Comparison of ENCODE assay signal across 21 cellular contexts in genomic region chr21:43345046-43345745, GRCh38.
DNase-seq lines count a peak whose midpoint lies in the region; ATAC-seq and TF ChIP-seq lines count a peak whose summit lies in the region.
"Had no signal": no experiment of that assay in that cellular context is flagged by ENCODE, and none has a peak within 500 bp of the region (broad histone marks: within the 10 kb centered on the region; RNA-seq: fewer than 3 reads in every experiment).

No MANE protein-coding gene starts in this region.

- TF ChIP-seq CTCF in C4-2B (conservative IDR thresholded peaks at IDR 0.05) (no peak), WTC11 (IDR thresholded peaks at IDR 0.05) (no peak), suprapubic skin (IDR thresholded peaks at IDR 0.05) (no peak), PC-9 (conservative IDR thresholded peaks at IDR 0.05) (no peak)

- no peaks in the 10 kb centered on the region for H3K9me2 ChIP-seq in PC-9 (ENCODE audit: insufficient read depth)

- no TSS peak for BruUV-seq in PC-9 (replicated peaks; lab: Mats Ljungman, UMichigan)

- intact Hi-C loops in PC-9 (cut with micrococcal nuclease; ENCODE audit: unreplicated experiment): no loop called here

- H3K4me1 ChIP-seq in mucosa of stomach (ENCODE audit: control insufficient read depth, insufficient read depth, low read length) (peaks cover 55% of the 10 kb centered on the region), suprapubic skin (peaks cover 54% of the 10 kb centered on the region), PC-9 (replicated peaks; ENCODE audit: insufficient read depth) (peaks cover 32% of the 10 kb centered on the region)
- H3K4me1 ChIP-seq: neural progenitor cell had no signal

- CTCF ChIA-PET in WTC11 (lab: Charles Lee): interaction anchor here (0.8 kb wide), 1 partner anchor 13 kb away, joined by 3 read pairs; no protein-coding TSS in a partner anchor
- CTCF ChIA-PET in PC-9 (lab: Charles Lee): no interaction called here

- no peak for TF ChIP-seq POLR2A in suprapubic skin (IDR thresholded peaks at IDR 0.05)

- 100% methylated on average over 1 of the region's 31 CpGs for WGBS in suprapubic skin

- peak overlapping the region; percentile 24 for H3K27ac Mint-ChIP-seq in WTC11
- H3K27ac Mint-ChIP-seq: CD4-positive, CD25-positive, alpha-beta regulatory T cell; GM23338; T-helper 2 cell treated with Interferon-gamma antibody and Interleukin-4, amounts not matched to agents 5 μg/mL and 100 μg/mL, for 36 hours had no signal

- H3K4me1 Mint-ChIP-seq in WTC11: no peaks in the 10 kb centered on the region
- H3K4me1 Mint-ChIP-seq: CD4-positive, CD25-positive, alpha-beta regulatory T cell had no signal

- DNase-seq in WTC11 (ENCODE audit: low spot score) (no peak), suprapubic skin (ENCODE audit: low spot score in 2 of 2) (no peak), PC-9 (no peak), glomerular visceral epithelial cell (ENCODE audit: extremely low spot score) (no peak)
- DNase-seq: activated T-cell treated with anti-CD3 and anti-CD28 coated beads, Interleukin-2, amount 50 U/mL, for 4 hours; dorsolateral prefrontal cortex; left ventricle myocardium superior; NCI-H446 treated with DMSO at 0.1 percent for 48 hours; NCI-H82; psoas muscle; SHP77 treated with DMSO at 0.1 percent for 48 hours had no signal

- no peak overlapping the region for H3K4me3 Mint-ChIP-seq in WTC11
- H3K4me3 Mint-ChIP-seq: activated T-cell treated with anti-CD3 and anti-CD28 coated beads, Interleukin-2, amount 50 U/mL, for 4 hours; CD4-positive, CD25-positive, alpha-beta regulatory T cell; GM23338; neural progenitor cell; T-helper 2 cell treated with Interferon-gamma antibody and Interleukin-4, amounts not matched to agents 5 μg/mL and 100 μg/mL, for 36 hours had no signal

- H3K79me2 ChIP-seq in PC-9 (ENCODE audit: low read depth): no peaks in the 10 kb centered on the region

- POLR2A ChIA-PET in WTC11 (lab: Charles Lee) (no interaction called here), PC-9 (lab: Charles Lee; ENCODE audit: unreplicated experiment) (no interaction called here)

- peaks cover 12% of the 10 kb centered on the region; the same call in 1 of the 2 replicates for H3F3A ChIP-seq in PC-9 (ENCODE audit: insufficient read depth, low read depth)

- H3K27ac ChIP-seq in C4-2B (peak overlapping the region; percentile 84), suprapubic skin (peak overlapping the region; percentile 67), PC-9 (no peak overlapping the region)
- H3K27ac ChIP-seq: dorsolateral prefrontal cortex, HL-60, neural progenitor cell, psoas muscle had no signal

- no peak overlapping the region for H2AFZ ChIP-seq in PC-9
- H2AFZ ChIP-seq: GM23338, neural progenitor cell had no signal

- H3K36me3 ChIP-seq in mucosa of stomach (ENCODE audit: control insufficient read depth, insufficient read depth, low read length): no peaks in the 10 kb centered on the region
- no peaks in the 10 kb centered on the region for H3K36me3 ChIP-seq in suprapubic skin
- H3K36me3 ChIP-seq in PC-9 (ENCODE audit: low read depth): no peaks in the 10 kb centered on the region
- H3K36me3 ChIP-seq: neural progenitor cell, thyroid gland had no signal

- H4K20me1 ChIP-seq in PC-9 (ENCODE audit: insufficient read depth): no peaks in the 10 kb centered on the region

- H3K36me3 Mint-ChIP-seq in WTC11: no peaks in the 10 kb centered on the region
- H3K36me3 Mint-ChIP-seq: CD4-positive, CD25-positive, alpha-beta regulatory T cell; neural progenitor cell had no signal

- no peaks in the 10 kb centered on the region for H3K27me3 ChIP-seq in mucosa of stomach (ENCODE audit: control insufficient read depth, insufficient read depth, low read length)
- H3K27me3 ChIP-seq in suprapubic skin: no peaks in the 10 kb centered on the region
- no peaks in the 10 kb centered on the region for H3K27me3 ChIP-seq in PC-9 (ENCODE audit: insufficient read depth, low read depth)
- H3K27me3 ChIP-seq: dorsolateral prefrontal cortex, neural progenitor cell, thyroid gland had no signal

- peak overlapping the region; percentile 58 for H3K9ac ChIP-seq in mucosa of stomach (ENCODE audit: low read length)
- H3K9ac ChIP-seq: neural progenitor cell had no signal

- no peak overlapping the region for H3K4me2 ChIP-seq in PC-9
- H3K4me2 ChIP-seq: GM23338, neural progenitor cell had no signal

- no peaks in the 10 kb centered on the region for H3K27me3 Mint-ChIP-seq in WTC11 (ENCODE audit: low read depth)
- H3K27me3 Mint-ChIP-seq: CD4-positive, CD25-positive, alpha-beta regulatory T cell had no signal

- H3K4me3 ChIP-seq in mucosa of stomach (ENCODE audit: low read length): no peak overlapping the region
- H3K4me3 ChIP-seq in suprapubic skin: no peak overlapping the region
- no peak overlapping the region for H3K4me3 ChIP-seq in PC-9
- H3K4me3 ChIP-seq: dorsolateral prefrontal cortex, GM23338, neural progenitor cell, psoas muscle, thyroid gland had no signal

- H3K9me3 Mint-ChIP-seq in WTC11: no peaks in the 10 kb centered on the region
- H3K9me3 Mint-ChIP-seq: activated T-cell treated with anti-CD3 and anti-CD28 coated beads, Interleukin-2, amount 50 U/mL, for 4 hours; CD4-positive, CD25-positive, alpha-beta regulatory T cell; GM23338; neural progenitor cell; T-helper 2 cell treated with Interferon-gamma antibody and Interleukin-4, amounts not matched to agents 5 μg/mL and 100 μg/mL, for 36 hours had no signal

- ATAC-seq in WTC11 (no peak), HG03139 (IDR thresholded peaks at IDR 0.05; ENCODE audit: unreplicated experiment) (no peak), GM18502 (IDR thresholded peaks at IDR 0.05; ENCODE audit: poor library complexity, unreplicated experiment) (no peak)
- ATAC-seq: GM23338, left ventricle myocardium superior, psoas muscle had no signal

- TF ChIP-seq EP300 in suprapubic skin (IDR thresholded peaks at IDR 0.05): no peak

- H3K9me3 ChIP-seq in mucosa of stomach (ENCODE audit: control insufficient read depth, low read length) (no peaks in the 10 kb centered on the region), suprapubic skin (no peaks in the 10 kb centered on the region), PC-9 (ENCODE audit: insufficient read depth, low read depth) (no peaks in the 10 kb centered on the region)
- H3K9me3 ChIP-seq: psoas muscle, thyroid gland had no signal

TF ChIP-seq in WTC11, 78 proteins besides CTCF, POLR2A, EP300 and RAD21:
- TF ChIP-seq NR3C1 (CRISPR knock-in tag; conservative IDR thresholded peaks at IDR 0.05; ENCODE audit: low read depth): no peak
- no peak for TF ChIP-seq NFATC4 (CRISPR knock-in tag; IDR thresholded peaks at IDR 0.05)
- no peak for TF ChIP-seq ZBTB21 (CRISPR knock-in tag; IDR thresholded peaks at IDR 0.05; ENCODE audit: borderline replicate concordance)
- TF ChIP-seq ELF4 (CRISPR knock-in tag; IDR thresholded peaks at IDR 0.05; ENCODE audit: low read depth): no peak
- no peak for TF ChIP-seq PRDM15 (CRISPR knock-in tag; IDR thresholded peaks at IDR 0.05)
- TF ChIP-seq ZNF121 (CRISPR knock-in tag; IDR thresholded peaks at IDR 0.05): no peak
- TF ChIP-seq CDX4 (CRISPR knock-in tag; IDR thresholded peaks at IDR 0.05; ENCODE audit: borderline replicate concordance): no peak
- TF ChIP-seq JUN (CRISPR knock-in tag; IDR thresholded peaks at IDR 0.05): no peak
- TF ChIP-seq NR1H2 (CRISPR knock-in tag; IDR thresholded peaks at IDR 0.05): no peak
- no peak for TF ChIP-seq IRF2 (CRISPR knock-in tag; IDR thresholded peaks at IDR 0.05; ENCODE audit: borderline replicate concordance, low read depth)
- TF ChIP-seq TP53 (CRISPR knock-in tag; IDR thresholded peaks at IDR 0.05): no peak
- no peak for TF ChIP-seq NFYB (CRISPR knock-in tag; conservative IDR thresholded peaks at IDR 0.05; ENCODE audit: low read depth)
